In the genomic region with DNA sequence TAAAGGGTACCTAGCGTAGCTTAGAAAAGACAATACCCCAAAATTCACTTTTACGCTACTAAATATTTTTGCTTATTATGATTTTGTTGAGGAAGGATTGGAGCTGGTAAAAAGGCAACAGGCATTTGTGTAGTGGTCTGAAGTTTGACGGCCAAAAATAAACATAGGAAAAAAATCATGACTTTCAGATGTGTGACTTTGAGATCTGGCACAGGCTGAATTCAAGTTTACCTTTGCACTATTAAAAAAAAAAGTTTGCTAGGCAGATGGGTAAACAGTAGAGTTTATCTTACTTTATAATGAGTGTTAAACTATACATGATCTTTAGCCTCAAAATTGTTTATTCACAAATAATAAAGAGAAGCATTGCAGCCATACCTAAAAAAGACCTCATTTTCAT, we compare ENCODE assay signal across 36 cellular contexts.
"Had no signal": no experiment of that assay in that cellular context is flagged by ENCODE, and none has a peak within 500 bp of the region (broad histone marks: within the 10 kb centered on the region; RNA-seq: fewer than 3 reads in every experiment).

No MANE protein-coding gene starts in this region.

- H3K9me3 ChIP-seq: MG63, Peyer's patch had no signal

- H3K4me3 Mint-ChIP-seq: activated B cell treated with CpG ODN at 0.5 μM for 24 hours; activated CD4-positive, alpha-beta memory T cell treated with anti-CD3 and anti-CD28 coated beads for 36 hours; activated naive CD4-positive, alpha-beta T cell treated with anti-CD3 and anti-CD28 coated beads for 36 hours; activated T-cell treated with anti-CD3 and anti-CD28 coated beads, Interleukin-2, amount 50 U/mL, for 4 hours; activated T-helper 1 cell treated with anti-CD3 and anti-CD28 coated beads, Interleukin-12 subunit alpha, Interleukin-12 subunit beta, Interleukin-2, Interleukin-4 antibody, amounts not matched to agents 30 ng/mL and 10 ng/mL and 1 ng/mL, durations not matched to agents 14 hours and 24 hours and 36 hours; T-cell had no signal

- DNase-seq: activated B cell treated with CpG ODN at 0.5 μM for 24 hours; activated CD4-positive, alpha-beta memory T cell treated with anti-CD3 and anti-CD28 coated beads for 36 hours; activated CD4-positive, alpha-beta T cell treated with anti-CD3 and anti-CD28 coated beads for 4 hours; activated CD4-positive, alpha-beta T cell treated with anti-CD3 and anti-CD28 coated beads, Interleukin-2, amount 50 U/mL, for 1 hour; activated CD4-positive, CD25-positive, alpha-beta regulatory T cell treated with anti-CD3 and anti-CD28 coated beads, Interleukin-2, amount 50 U/mL, for 72 hours; activated CD8-positive, alpha-beta memory T cell treated with anti-CD3 and anti-CD28 coated beads, Interleukin-2, amount 50 U/mL, for 4 hours; activated gamma-delta T cell treated with Interleukin-2 at 50 U/mL for 16 hours; activated naive CD4-positive, alpha-beta T cell treated with anti-CD3 and anti-CD28 coated beads for 36 hours; activated T-cell treated with anti-CD3 and anti-CD28 coated beads for 4 hours; activated T-cell treated with anti-CD3 and anti-CD28 coated beads, Interleukin-2, amount 50 U/mL, for 4 hours; anterior cingulate cortex; MG63; NCI-H1048; NCI-H1105 treated with DMSO at 0.1 percent for 48 hours; NCI-H1436; NCI-H1694 treated with DMSO at 0.1 percent for 48 hours; NCI-H2029; NCI-H2107; NCI-H2171; NCI-H510A; NCI-H526; NCI-H748 treated with DMSO at 0.1 percent for 48 hours; NK-92 treated with Interleukin-12 subunit alpha and Interleukin-12 subunit beta, amount 100 ng/mL, for 24 hours; PC-3; Peyer's patch; RPMI8226; SIG-M5; T-cell; T-helper 2 cell; T-helper 9 cell had no signal

- H3K4me1 ChIP-seq: Peyer's patch had no signal

- H3K27ac ChIP-seq: cardiac muscle cell, Peyer's patch, VCaP had no signal

- ATAC-seq: activated naive CD4-positive, alpha-beta T cell treated with anti-CD3 and anti-CD28 coated beads, Interleukin-2, amount 50 U/mL, for 72 hours; activated T-cell treated with anti-CD3 and anti-CD28 coated beads, Interleukin-2, amount 50 U/mL, for 4 hours; K562; PC-3; SK-N-SH treated with all-trans-retinoic acid at 6 μM for 48 hours; T-cell had no signal

- H3K36me3 ChIP-seq: cardiac muscle cell, MG63, Peyer's patch had no signal

- H3K27me3 Mint-ChIP-seq: activated B cell treated with CpG ODN at 0.5 μM for 24 hours; activated CD4-positive, alpha-beta memory T cell treated with anti-CD3 and anti-CD28 coated beads for 36 hours; T-cell had no signal

- H3K27me3 ChIP-seq: cardiac muscle cell, MG63, Peyer's patch had no signal

- H3K27ac Mint-ChIP-seq: activated B cell treated with CpG ODN at 0.5 μM for 24 hours; activated CD4-positive, alpha-beta memory T cell treated with anti-CD3 and anti-CD28 coated beads for 36 hours; activated naive CD4-positive, alpha-beta T cell treated with anti-CD3 and anti-CD28 coated beads for 36 hours; activated naive CD4-positive, alpha-beta T cell treated with anti-CD3 and anti-CD28 coated beads, Interleukin-2, amount 50 U/mL, for 72 hours; activated T-helper 1 cell treated with anti-CD3 and anti-CD28 coated beads, Interleukin-12 subunit alpha, Interleukin-12 subunit beta, Interleukin-2, Interleukin-4 antibody, amounts not matched to agents 30 ng/mL and 10 ng/mL and 1 ng/mL, durations not matched to agents 14 hours and 24 hours and 36 hours; T-cell had no signal

- H3K36me3 Mint-ChIP-seq: activated CD4-positive, alpha-beta memory T cell treated with anti-CD3 and anti-CD28 coated beads for 36 hours; activated naive CD4-positive, alpha-beta T cell treated with anti-CD3 and anti-CD28 coated beads, Interleukin-2, amount 50 U/mL, for 72 hours; T-cell had no signal

- H3K4me1 Mint-ChIP-seq: activated B cell treated with CpG ODN at 0.5 μM for 24 hours had no signal

- H3K4me3 ChIP-seq: cardiac muscle cell, K562, MG63, Peyer's patch had no signal

- FAIRE-seq: K562 had no signal

- H3K9me3 Mint-ChIP-seq: activated B cell treated with CpG ODN at 0.5 μM for 24 hours; activated CD4-positive, alpha-beta memory T cell treated with anti-CD3 and anti-CD28 coated beads for 36 hours; activated naive CD4-positive, alpha-beta T cell treated with anti-CD3 and anti-CD28 coated beads for 36 hours; activated naive CD4-positive, alpha-beta T cell treated with anti-CD3 and anti-CD28 coated beads, Interleukin-2, amount 50 U/mL, for 72 hours; activated T-cell treated with anti-CD3 and anti-CD28 coated beads, Interleukin-2, amount 50 U/mL, for 4 hours; activated T-helper 1 cell treated with anti-CD3 and anti-CD28 coated beads, Interleukin-12 subunit alpha, Interleukin-12 subunit beta, Interleukin-2, Interleukin-4 antibody, amounts not matched to agents 30 ng/mL and 10 ng/mL and 1 ng/mL, durations not matched to agents 14 hours and 24 hours and 36 hours; T-cell had no signal
